In the genomic region with DNA sequence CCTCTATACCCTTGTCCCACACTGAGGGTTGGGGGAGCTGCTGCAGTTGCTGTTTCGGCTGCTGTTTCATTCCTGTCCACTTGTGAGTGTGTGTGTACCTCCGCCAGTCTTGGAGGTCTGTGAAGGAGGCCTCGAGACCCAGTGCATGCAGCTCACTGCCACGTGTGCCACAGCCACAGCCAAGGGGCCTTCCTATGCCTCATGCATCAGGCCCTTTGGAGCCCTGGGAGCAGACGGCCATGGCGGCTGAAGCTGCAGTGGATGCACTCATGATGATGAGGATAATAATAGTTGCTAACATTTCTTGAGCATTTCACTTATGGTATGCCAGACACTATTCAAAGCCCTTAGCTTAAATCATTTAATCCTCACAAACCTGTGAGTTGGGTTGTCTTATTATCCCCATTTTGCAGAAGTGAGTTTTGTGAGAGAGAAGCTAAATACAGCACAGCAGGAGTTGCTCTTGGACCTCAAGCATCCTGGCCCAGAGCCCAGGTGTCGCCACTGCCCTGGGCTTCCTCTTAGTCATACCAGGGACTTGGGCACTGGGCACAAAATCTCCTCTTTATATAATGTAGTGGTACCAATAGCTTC, we compare ENCODE assay signal across 8 cellular contexts.
A peak's percentile ranks its signal among the peaks of the same experiment; 100 is the strongest.
DNase-seq lines count a peak whose midpoint lies in the region; ATAC-seq and TF ChIP-seq lines count a peak whose summit lies in the region.

No MANE protein-coding gene starts in this region.

- H3K9me1 ChIP-seq in IMR-90 (ENCODE audit: insufficient read depth, low read length) = peaks cover 31% of the 10 kb centered on the region

- peak overlapping the region; percentile 82 for H3K4me3 Mint-ChIP-seq in activated naive CD8-positive, alpha-beta T cell treated with anti-CD3 and anti-CD28 coated beads, Interleukin-2, amount 10 ng/mL, durations not matched to agents 7 days and 5 days

- peak overlapping the region; percentile 99 for H2BK20ac ChIP-seq in IMR-90 (ENCODE audit: low read depth, low read length)

- peak overlapping the region; percentile 100 for H4K5ac ChIP-seq in IMR-90 (ENCODE audit: low read depth, low read length)

- peak overlapping the region; percentile 99 for H3K18ac ChIP-seq in IMR-90 (ENCODE audit: low read depth, low read length)

- in situ Hi-C loops in IMR-90 (cut with MboI; ENCODE audit: low sequenced_read_pairs) = no loop called here

- peak overlapping the region; percentile 71 for H2BK15ac ChIP-seq in IMR-90 (ENCODE audit: low read depth, low read length)

- H4K20me1 ChIP-seq in IMR-90 (ENCODE audit: insufficient read depth, low read length) = no peaks in the 10 kb centered on the region

- H4K8ac ChIP-seq in IMR-90 (ENCODE audit: low read depth in 2 of 2, low read length in 2 of 2) = peak overlapping the region; percentile 89 to 97

- H3K4me2 ChIP-seq in IMR-90 (ENCODE audit: low read depth, low read length) = peak overlapping the region; percentile 65

- no peak for TF ChIP-seq CTCF in IMR-90 (conservative IDR thresholded peaks at IDR 0.05; ENCODE audit: low read depth, low read length)
- TF ChIP-seq CTCF in suprapubic skin (IDR thresholded peaks at IDR 0.05) = no peak

- peaks cover 2 to 32% of the 10 kb centered on the region in 2 experiments; a peak in 3 of 4 replicates for H3K79me1 ChIP-seq in IMR-90 (ENCODE audit: low read depth in 1 of 2, low read length in 2 of 2)

- 82% methylated on average over 3 of the region's 7 CpGs; no CpG with 5 or more reads in 1 of the 2 experiments for WGBS in IMR-90 (ENCODE audit: extremely low coverage in 2 of 2, insufficient read length in 1 of 2), 2 experiments
- 78% methylated on average over 7 of the region's 7 CpGs for WGBS in suprapubic skin

- H3K14ac ChIP-seq in IMR-90 (replicated peaks; ENCODE audit: low read depth, low read length) = peak overlapping the region; percentile 99

- peak overlapping the region; percentile 67 for H3K9ac ChIP-seq in IMR-90 (ENCODE audit: low read depth, low read length)

- ATAC-seq in IMR-90 (ENCODE audit: low read depth) = no peak
- ATAC-seq in activated naive CD8-positive, alpha-beta T cell treated with anti-CD3 and anti-CD28 coated beads, Interleukin-2, amount 10 ng/mL, durations not matched to agents 7 days and 5 days (ENCODE audit: low read depth) = no peak
- no peak for ATAC-seq in GM21360 (IDR thresholded peaks at IDR 0.05; ENCODE audit: unreplicated experiment)

- intact Hi-C loops in IMR-90 (cut with micrococcal nuclease) = loop anchor here (2.0 to 5.0 kb wide), 3 partner anchors 49 to 135 kb away; no protein-coding TSS in a partner anchor

- H4K91ac ChIP-seq in IMR-90 (ENCODE audit: insufficient read depth, low read depth, low read length) = peak overlapping the region; percentile 99

- peak overlapping the region; percentile 22 for H2AK9ac ChIP-seq in IMR-90 (replicated peaks; ENCODE audit: low read depth, low read length, poor library complexity)

- no peaks in the 10 kb centered on the region for H3K9me3 Mint-ChIP-seq in activated naive CD8-positive, alpha-beta T cell treated with anti-CD3 and anti-CD28 coated beads, Interleukin-2, amount 10 ng/mL, durations not matched to agents 7 days and 5 days

- peak overlapping the region; percentile 27; the same call in 1 of the 2 replicates for H3K56ac ChIP-seq in IMR-90 (ENCODE audit: extremely low read depth, insufficient read depth, low read length)

- no TSS peak for BruUV-seq in IMR-90 (replicated peaks; lab: Mats Ljungman, UMichigan)

- peak overlapping the region; percentile 99 for H2BK120ac ChIP-seq in IMR-90 (ENCODE audit: low read depth, low read length)

- CTCF ChIA-PET in IMR-90 (lab: Yijun Ruan, JAX) = interaction anchor here (1.1 to 1.5 kb wide), 3 partner anchors 76 to 220 kb away, joined by 3 to 6 read pairs (median 4); no protein-coding TSS in a partner anchor

- H2BK5ac ChIP-seq in IMR-90 (ENCODE audit: low read depth, low read length, poor library complexity, severe bottlenecking) = peak overlapping the region; percentile 99

- H3K36me3 ChIP-seq in IMR-90 (ENCODE audit: control insufficient read depth, insufficient read depth, low read length) (no peaks in the 10 kb centered on the region), suprapubic skin (no peaks in the 10 kb centered on the region)

- peak overlapping the region; percentile 98 for H2AK5ac ChIP-seq in IMR-90 (ENCODE audit: low read depth, low read length)

- H3K27me3 ChIP-seq in IMR-90 (ENCODE audit: control insufficient read depth, insufficient read depth, low read length) (no peaks in the 10 kb centered on the region), layer of hippocampus (ENCODE audit: control insufficient read depth, insufficient read depth, low read length) (no peaks in the 10 kb centered on the region), suprapubic skin (no peaks in the 10 kb centered on the region)

- DNase-seq in CD1c-positive myeloid dendritic cell (ENCODE audit: extremely low spot score) = peak; percentile 27
- DNase-seq in IMR-90 = peak; percentile 60
- DNase-seq in activated naive CD8-positive, alpha-beta T cell treated with anti-CD3 and anti-CD28 coated beads, Interleukin-2, amount 10 ng/mL, durations not matched to agents 7 days and 5 days = no peak
- DNase-seq in suprapubic skin (ENCODE audit: low spot score in 2 of 2) = no peak
- no peak for DNase-seq in SHP77 treated with DMSO at 0.1 percent for 48 hours (lab: John Stamatoyannopoulos, UW)
- no peak for DNase-seq in DMS53 treated with DMSO at 0.1 percent for 48 hours (lab: John Stamatoyannopoulos, UW; ENCODE audit: unreplicated experiment)

- peak overlapping the region; percentile 70 for H2AFZ ChIP-seq in IMR-90 (replicated peaks; ENCODE audit: low read length, poor library complexity)

- H3K4me3 ChIP-seq in IMR-90 (ENCODE audit: insufficient read depth, low read depth, low read length) (no peak overlapping the region), suprapubic skin (no peak overlapping the region)

- TF ChIP-seq EP300 in suprapubic skin (IDR thresholded peaks at IDR 0.05) = no peak

- no peaks in the 10 kb centered on the region for H3K27me3 Mint-ChIP-seq in activated naive CD8-positive, alpha-beta T cell treated with anti-CD3 and anti-CD28 coated beads, Interleukin-2, amount 10 ng/mL, durations not matched to agents 7 days and 5 days

- peak overlapping the region; percentile 96 for H3K23ac ChIP-seq in IMR-90 (ENCODE audit: low read depth, low read length)

- peak overlapping the region; percentile 96 for H3K27ac Mint-ChIP-seq in activated naive CD8-positive, alpha-beta T cell treated with anti-CD3 and anti-CD28 coated beads, Interleukin-2, amount 10 ng/mL, durations not matched to agents 7 days and 5 days

- TF ChIP-seq POLR2A in IMR-90 (IDR thresholded peaks at IDR 0.05; ENCODE audit: low read depth, low read length) (peak; percentile 24), suprapubic skin (IDR thresholded peaks at IDR 0.05) (no peak)

- peaks cover 36% of the 10 kb centered on the region for H3K4me1 ChIP-seq in IMR-90 (ENCODE audit: control insufficient read depth, insufficient read depth, low read length)
- peaks cover 55% of the 10 kb centered on the region for H3K4me1 ChIP-seq in suprapubic skin

- POLR2A ChIA-PET in IMR-90 (lab: Charles Lee; ENCODE audit: unreplicated experiment) = no interaction called here
- POLR2A ChIA-PET in activated naive CD8-positive, alpha-beta T cell treated with anti-CD3 and anti-CD28 coated beads, Interleukin-2, amount 10 ng/mL, durations not matched to agents 7 days and 5 days (lab: Charles Lee) = interaction anchor here (0.7 to 5.3 kb wide), 17 partner anchors 16 to 284 kb away, joined by 3 to 30 read pairs (median 3); partner anchors contain the start of gene HIF1A

- peaks cover 42% of the 10 kb centered on the region for H3K36me3 Mint-ChIP-seq in activated naive CD8-positive, alpha-beta T cell treated with anti-CD3 and anti-CD28 coated beads, Interleukin-2, amount 10 ng/mL, durations not matched to agents 7 days and 5 days

- H3K9me3 ChIP-seq in IMR-90 (ENCODE audit: control insufficient read depth, insufficient read depth, low read length) = no peaks in the 10 kb centered on the region
- no peaks in the 10 kb centered on the region for H3K9me3 ChIP-seq in suprapubic skin

- peaks cover 86% of the 10 kb centered on the region for H3K4me1 Mint-ChIP-seq in activated naive CD8-positive, alpha-beta T cell treated with anti-CD3 and anti-CD28 coated beads, Interleukin-2, amount 10 ng/mL, durations not matched to agents 7 days and 5 days

- no peak for TF ChIP-seq RAD21 in IMR-90 (IDR thresholded peaks at IDR 0.05; ENCODE audit: low read length)

- H3K27ac ChIP-seq in IMR-90 (ENCODE audit: insufficient read depth, low read length) = peak overlapping the region; percentile 100
- H3K27ac ChIP-seq in layer of hippocampus (ENCODE audit: low read depth, low read length) = peak overlapping the region; percentile 79
- H3K27ac ChIP-seq in suprapubic skin = peak overlapping the region; percentile 82

- dilution Hi-C loops in IMR-90 (cut with HindIII; ENCODE audit: low sequenced_read_pairs, unreplicated experiment) = no loop called here

- peak overlapping the region; percentile 99 for H3K4ac ChIP-seq in IMR-90 (ENCODE audit: low read depth, low read length)

TF ChIP-seq in IMR-90, 13 proteins besides CTCF, POLR2A, EP300 and RAD21 (continues in another document):
- TF ChIP-seq RFX5 (IDR thresholded peaks at IDR 0.05; ENCODE audit: low read depth, low read length) = no peak
- TF ChIP-seq, protein P1, sequence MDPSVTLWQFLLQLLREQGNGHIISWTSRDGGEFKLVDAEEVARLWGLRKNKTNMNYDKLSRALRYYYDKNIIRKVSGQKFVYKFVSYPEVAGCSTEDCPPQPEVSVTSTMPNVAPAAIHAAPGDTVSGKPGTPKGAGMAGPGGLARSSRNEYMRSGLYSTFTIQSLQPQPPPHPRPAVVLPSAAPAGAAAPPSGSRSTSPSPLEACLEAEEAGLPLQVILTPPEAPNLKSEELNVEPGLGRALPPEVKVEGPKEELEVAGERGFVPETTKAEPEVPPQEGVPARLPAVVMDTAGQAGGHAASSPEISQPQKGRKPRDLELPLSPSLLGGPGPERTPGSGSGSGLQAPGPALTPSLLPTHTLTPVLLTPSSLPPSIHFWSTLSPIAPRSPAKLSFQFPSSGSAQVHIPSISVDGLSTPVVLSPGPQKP (IDR thresholded peaks at IDR 0.05; ENCODE audit: borderline replicate concordance, low read depth, low read length) = no peak
- TF ChIP-seq CEBPB (IDR thresholded peaks at IDR 0.05; ENCODE audit: low read depth, low read length) = no peak
- no peak for TF ChIP-seq FOS (IDR thresholded peaks at IDR 0.05; ENCODE audit: low read depth, low read length)
- TF ChIP-seq RCOR1 (IDR thresholded peaks at IDR 0.05; ENCODE audit: insufficient replicate concordance, low read length) = no peak
- TF ChIP-seq, protein P2, sequence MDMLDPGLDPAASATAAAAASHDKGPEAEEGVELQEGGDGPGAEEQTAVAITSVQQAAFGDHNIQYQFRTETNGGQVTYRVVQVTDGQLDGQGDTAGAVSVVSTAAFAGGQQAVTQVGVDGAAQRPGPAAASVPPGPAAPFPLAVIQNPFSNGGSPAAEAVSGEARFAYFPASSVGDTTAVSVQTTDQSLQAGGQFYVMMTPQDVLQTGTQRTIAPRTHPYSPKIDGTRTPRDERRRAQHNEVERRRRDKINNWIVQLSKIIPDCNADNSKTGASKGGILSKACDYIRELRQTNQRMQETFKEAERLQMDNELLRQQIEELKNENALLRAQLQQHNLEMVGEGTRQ (IDR thresholded peaks at IDR 0.05; ENCODE audit: low read depth, low read length) = no peak
- TF ChIP-seq MXI1 (IDR thresholded peaks at IDR 0.05; ENCODE audit: borderline replicate concordance, low read depth, low read length) = no peak

Comparison
In these comparisons a context has a peak if more than half of its experiments do, and no peak if none do; other contexts are left out.
1. DNase-seq: peak in CD1c-positive myeloid dendritic cell (single experiment) and IMR-90 (single experiment); none in activated naive CD8-positive, alpha-beta T cell treated with anti-CD3 and anti-CD28 coated beads, Interleukin-2, amount 10 ng/mL, durations not matched to agents 7 days and 5 days (single experiment), suprapubic skin (0 of 2), SHP77 treated with DMSO at 0.1 percent for 48 hours (single experiment) and DMS53 treated with DMSO at 0.1 percent for 48 hours (single experiment).
2. Peak in every context shown above with its lines, with median percentiles within 50 percentile points of each other: H3K27ac ChIP-seq.